ENCODE assay signal across 14 cellular contexts in genomic region chrX:5236096-5236495, GRCh38.
DNase-seq lines count a peak whose midpoint lies in the region; ATAC-seq, FAIRE-seq and TF ChIP-seq lines count a peak whose summit lies in the region.
"Had no signal": no experiment of that assay in that cellular context is flagged by ENCODE, and none has a peak within 500 bp of the region (broad histone marks: within the 10 kb centered on the region; RNA-seq: fewer than 3 reads in every experiment).

No MANE protein-coding gene starts in this region.

- H2AFZ ChIP-seq in DND-41 (ENCODE audit: low read depth, low read length), result no peak overlapping the region

- DNase-seq in DND-41 (no peak), RCC 7860 (ENCODE audit: low spot score) (peak; percentile 6), lower lobe of right lung (no peak), T-cell (no peak), RPMI8226 (no peak)
- DNase-seq in activated CD8-positive, alpha-beta memory T cell treated with anti-CD3 and anti-CD28 coated beads for 24 hours, result no peak
- DNase-seq: activated CD4-positive, alpha-beta T cell treated with anti-CD3 and anti-CD28 coated beads for 48 hours; activated naive CD4-positive, alpha-beta T cell treated with Interleukin-2 at 50 U/mL for 16 hours; DMS79; testis had no signal

- H3K4me3 Mint-ChIP-seq in T-cell, result no peak overlapping the region

- peak; percentile 41 for TF ChIP-seq CTCF in DND-41 (IDR thresholded peaks at IDR 0.05; ENCODE audit: borderline replicate concordance, extremely low read depth, low read length, poor library complexity, severe bottlenecking)
- peak; percentile 15; the same call in 1 of the 2 replicates for TF ChIP-seq CTCF in LNCAP (IDR thresholded peaks at IDR 0.05)
- TF ChIP-seq CTCF in lower lobe of right lung (IDR thresholded peaks at IDR 0.05), result peak; percentile 21

- H3K4me1 ChIP-seq in DND-41 (ENCODE audit: insufficient read depth, low read length) (no peaks in the 10 kb centered on the region), lower lobe of right lung (no peaks in the 10 kb centered on the region)
- H3K4me1 ChIP-seq: right atrium auricular region, testis had no signal

- no peak overlapping the region for H3K9ac ChIP-seq in DND-41 (ENCODE audit: low read depth, low read length)

- no peaks in the 10 kb centered on the region for H4K20me1 ChIP-seq in DND-41 (ENCODE audit: insufficient read depth, low read length)

- H3K4me1 Mint-ChIP-seq in T-cell, result no peaks in the 10 kb centered on the region

- H3K36me3 Mint-ChIP-seq in T-cell, result no peaks in the 10 kb centered on the region

- H3K27me3 ChIP-seq in DND-41 (ENCODE audit: insufficient read depth, low read length, poor library complexity) (no peaks in the 10 kb centered on the region), lower lobe of right lung (ENCODE audit: low read depth) (no peaks in the 10 kb centered on the region)
- H3K27me3 ChIP-seq: right atrium auricular region, testis had no signal

- intact Hi-C loops in lower lobe of right lung (cut with DNase I), result no loop called here

- H3K9me3 ChIP-seq in DND-41 (ENCODE audit: insufficient read depth, low read length, severe bottlenecking) (no peaks in the 10 kb centered on the region), lower lobe of right lung (no peaks in the 10 kb centered on the region)
- H3K9me3 ChIP-seq: right atrium auricular region, testis had no signal

- no peak overlapping the region for H3K4me3 ChIP-seq in DND-41 (ENCODE audit: low read depth in 1 of 2, low read length in 2 of 2)
- H3K4me3 ChIP-seq in lower lobe of right lung, result no peak overlapping the region
- H3K4me3 ChIP-seq: right atrium auricular region, testis had no signal

- ATAC-seq in DND-41 (ENCODE audit: insufficient read depth, low read depth) (no peak), lower lobe of right lung (peak; percentile 49 to 75), T-cell (replicated peaks in 1 of 4) (no peak), HG03095 (IDR thresholded peaks at IDR 0.05; ENCODE audit: unreplicated experiment) (no peak)
- ATAC-seq: HepG2 had no signal

- FAIRE-seq in RCC 7860 (lab: Jason Lieb, UNC), result no peak
- FAIRE-seq: HepG2 had no signal

- H3K9me3 Mint-ChIP-seq in T-cell, result peaks cover 4 to 17% (median 13%) of the 10 kb centered on the region in 3 donors

- POLR2A ChIA-PET in T-cell (lab: Charles Lee), result no interaction called here

- H3K27me3 Mint-ChIP-seq in T-cell, result no peaks in the 10 kb centered on the region

- no peak overlapping the region for H3K27ac ChIP-seq in DND-41 (ENCODE audit: low read length)
- H3K27ac ChIP-seq in lower lobe of right lung, result no peak overlapping the region
- H3K27ac ChIP-seq: right atrium auricular region, testis had no signal

- H3K36me3 ChIP-seq in DND-41 (ENCODE audit: insufficient read depth, low read length) (no peaks in the 10 kb centered on the region), lower lobe of right lung (no peaks in the 10 kb centered on the region)
- H3K36me3 ChIP-seq: right atrium auricular region had no signal

- no peak overlapping the region for H3K4me2 ChIP-seq in DND-41 (ENCODE audit: insufficient read depth, low read length)

- H3K79me2 ChIP-seq in DND-41 (ENCODE audit: insufficient read depth, low read length), result no peaks in the 10 kb centered on the region

- no peak overlapping the region for H3K27ac Mint-ChIP-seq in T-cell

- CTCF ChIA-PET in T-cell (lab: Charles Lee), result no interaction called here

Comparison
In these comparisons a context has a peak if more than half of its experiments do, and no peak if none do; other contexts are left out.
1. ATAC-seq: peak in lower lobe of right lung (2 of 2); none in DND-41 (single experiment), T-cell (0 of 4) and HG03095 (single experiment).
2. Peak in every context shown above with its lines, with median percentiles within 50 percentile points of each other: CTCF ChIP-seq.